9 cellular contexts compared by ENCODE assay signal in the genomic region with DNA sequence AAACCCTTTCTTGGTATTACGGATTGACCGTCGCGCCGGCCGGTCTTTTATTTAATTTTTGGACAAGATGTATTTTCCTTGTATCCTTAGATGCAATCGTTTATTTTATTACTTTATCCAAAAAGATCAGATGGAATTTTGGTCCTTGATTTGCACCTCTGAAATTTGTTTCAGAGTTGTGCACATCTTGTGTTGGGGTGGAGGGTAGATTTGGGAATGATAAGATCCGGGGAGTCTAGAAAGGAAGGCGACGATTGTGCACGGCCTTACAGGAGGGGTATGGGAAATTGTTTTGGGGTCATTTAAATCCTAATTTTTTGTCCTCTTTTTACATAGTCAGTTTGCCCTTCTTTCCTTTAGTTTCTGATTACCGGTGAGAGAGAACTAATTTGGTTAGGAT. TPM values are rescaled to one million over a fixed set of nuclear protein-coding genes. Genes with fewer than 3 reads are reported as not detected.
DNase-seq lines count a peak whose midpoint lies in the region; ATAC-seq and FAIRE-seq lines count a peak whose summit lies in the region.
"Had no signal": no experiment of that assay in that cellular context is flagged by ENCODE, and none has a peak within 500 bp of the region (broad histone marks: within the 10 kb centered on the region; RNA-seq: fewer than 3 reads in every experiment).

No MANE protein-coding gene starts in this region.

- H3K4me1 ChIP-seq in iPS-20b (ENCODE audit: insufficient read depth, low read length) = peaks cover 17% of the 10 kb centered on the region

- no peaks in the 10 kb centered on the region for H3K9me3 Mint-ChIP-seq in activated T-helper 1 cell treated with anti-CD3 and anti-CD28 coated beads, Interleukin-12 subunit alpha, Interleukin-12 subunit beta, Interleukin-2, Interleukin-4 antibody, amounts not matched to agents 30 ng/mL and 10 ng/mL and 1 ng/mL, durations not matched to agents 14 hours and 24 hours and 36 hours
- H3K9me3 Mint-ChIP-seq in stimulated activated naive CD8-positive, alpha-beta T cell treated with anti-CD3 and anti-CD28 coated beads, Interleukin-15, amount 100 ng/mL, for 72 hours = no peaks in the 10 kb centered on the region

- H3K36me3 ChIP-seq in iPS-20b (ENCODE audit: insufficient read depth, low read depth, low read length) = peaks cover 16% of the 10 kb centered on the region

- ATAC-seq in stimulated activated naive CD8-positive, alpha-beta T cell treated with anti-CD3 and anti-CD28 coated beads, Interleukin-15, amount 100 ng/mL, for 72 hours = no peak
- ATAC-seq in HG02610 (IDR thresholded peaks at IDR 0.05; ENCODE audit: unreplicated experiment) (no peak), HG03045 (IDR thresholded peaks at IDR 0.05; ENCODE audit: unreplicated experiment) (no peak)

- DNase-seq in DMS 273 (lab: John Stamatoyannopoulos, UW; ENCODE audit: unreplicated experiment) = peak; percentile 33
- no peak for DNase-seq in DMS 273 treated with DMSO at 0.1 percent for 48 hours (lab: John Stamatoyannopoulos, UW)
- DNase-seq in activated T-helper 1 cell treated with anti-CD3 and anti-CD28 coated beads, Interleukin-12 subunit alpha, Interleukin-12 subunit beta, Interleukin-2, Interleukin-4 antibody, amounts not matched to agents 30 ng/mL and 10 ng/mL and 1 ng/mL, durations not matched to agents 14 hours and 24 hours and 36 hours (ENCODE audit: low spot score) = no peak
- DNase-seq in stimulated activated naive CD8-positive, alpha-beta T cell treated with anti-CD3 and anti-CD28 coated beads, Interleukin-15, amount 100 ng/mL, for 72 hours = no peak
- no peak for DNase-seq in HTR-8/SVneo (ENCODE audit: insufficient read length, low spot score)

- peak overlapping the region; percentile 95 for H3K9ac ChIP-seq in iPS-20b (ENCODE audit: low read depth, low read length)

- H3K27me3 ChIP-seq in iPS-20b (ENCODE audit: insufficient read depth, low read length) = peaks cover 12% of the 10 kb centered on the region

- intact Hi-C loops in activated T-helper 1 cell treated with anti-CD3 and anti-CD28 coated beads, Interleukin-12 subunit alpha, Interleukin-12 subunit beta, Interleukin-2, Interleukin-4 antibody, amounts not matched to agents 30 ng/mL and 10 ng/mL and 1 ng/mL, durations not matched to agents 14 hours and 24 hours and 36 hours (cut with micrococcal nuclease) = loop anchor here (2.0 kb wide), 1 partner anchor 48 kb away; no protein-coding TSS in a partner anchor

- FAIRE-seq in HTR-8/SVneo (lab: Jason Lieb, UNC) = no peak
- FAIRE-seq: A204.1 had no signal

- no peak overlapping the region for H3K27ac ChIP-seq in iPS-20b (ENCODE audit: low read length)

- H3K4me3 ChIP-seq in iPS-20b (ENCODE audit: low read length) = peak overlapping the region; percentile 100

- H3K4me3 Mint-ChIP-seq in activated T-helper 1 cell treated with anti-CD3 and anti-CD28 coated beads, Interleukin-12 subunit alpha, Interleukin-12 subunit beta, Interleukin-2, Interleukin-4 antibody, amounts not matched to agents 30 ng/mL and 10 ng/mL and 1 ng/mL, durations not matched to agents 14 hours and 24 hours and 36 hours = peak overlapping the region; percentile 99
- peak overlapping the region; percentile 98 to 99 for H3K4me3 Mint-ChIP-seq in stimulated activated naive CD8-positive, alpha-beta T cell treated with anti-CD3 and anti-CD28 coated beads, Interleukin-15, amount 100 ng/mL, for 72 hours

- peaks cover 6% of the 10 kb centered on the region for H3K27me3 Mint-ChIP-seq in activated T-helper 1 cell treated with anti-CD3 and anti-CD28 coated beads, Interleukin-12 subunit alpha, Interleukin-12 subunit beta, Interleukin-2, Interleukin-4 antibody, amounts not matched to agents 30 ng/mL and 10 ng/mL and 1 ng/mL, durations not matched to agents 14 hours and 24 hours and 36 hours (ENCODE audit: insufficient read depth)
- no peaks in the 10 kb centered on the region for H3K27me3 Mint-ChIP-seq in stimulated activated naive CD8-positive, alpha-beta T cell treated with anti-CD3 and anti-CD28 coated beads, Interleukin-15, amount 100 ng/mL, for 72 hours

- H3K36me3 Mint-ChIP-seq in activated T-helper 1 cell treated with anti-CD3 and anti-CD28 coated beads, Interleukin-12 subunit alpha, Interleukin-12 subunit beta, Interleukin-2, Interleukin-4 antibody, amounts not matched to agents 30 ng/mL and 10 ng/mL and 1 ng/mL, durations not matched to agents 14 hours and 24 hours and 36 hours (ENCODE audit: low read depth) = peaks cover 25% of the 10 kb centered on the region

- H3K27ac Mint-ChIP-seq in activated T-helper 1 cell treated with anti-CD3 and anti-CD28 coated beads, Interleukin-12 subunit alpha, Interleukin-12 subunit beta, Interleukin-2, Interleukin-4 antibody, amounts not matched to agents 30 ng/mL and 10 ng/mL and 1 ng/mL, durations not matched to agents 14 hours and 24 hours and 36 hours = peak overlapping the region; percentile 92
- H3K27ac Mint-ChIP-seq in stimulated activated naive CD8-positive, alpha-beta T cell treated with anti-CD3 and anti-CD28 coated beads, Interleukin-15, amount 100 ng/mL, for 72 hours = peak overlapping the region; percentile 94 to 98

- peaks cover 23% of the 10 kb centered on the region for H3K4me1 Mint-ChIP-seq in activated T-helper 1 cell treated with anti-CD3 and anti-CD28 coated beads, Interleukin-12 subunit alpha, Interleukin-12 subunit beta, Interleukin-2, Interleukin-4 antibody, amounts not matched to agents 30 ng/mL and 10 ng/mL and 1 ng/mL, durations not matched to agents 14 hours and 24 hours and 36 hours (ENCODE audit: low read depth)
- peaks cover 23% of the 10 kb centered on the region for H3K4me1 Mint-ChIP-seq in stimulated activated naive CD8-positive, alpha-beta T cell treated with anti-CD3 and anti-CD28 coated beads, Interleukin-15, amount 100 ng/mL, for 72 hours

- H3K9me3 ChIP-seq in iPS-20b (ENCODE audit: insufficient read depth, low read depth, low read length) = no peaks in the 10 kb centered on the region

RNA-seq across cellular contexts. Expression of a gene that starts 1.4 kb away (rescaled TPM):
- 114 and 119 TPM in 2 replicates for total RNA-seq in activated T-helper 1 cell treated with anti-CD3 and anti-CD28 coated beads, Interleukin-12 subunit alpha, Interleukin-12 subunit beta, Interleukin-2, Interleukin-4 antibody, amounts not matched to agents 30 ng/mL and 10 ng/mL and 1 ng/mL, durations not matched to agents 14 hours and 24 hours and 36 hours
